In the genomic region with DNA sequence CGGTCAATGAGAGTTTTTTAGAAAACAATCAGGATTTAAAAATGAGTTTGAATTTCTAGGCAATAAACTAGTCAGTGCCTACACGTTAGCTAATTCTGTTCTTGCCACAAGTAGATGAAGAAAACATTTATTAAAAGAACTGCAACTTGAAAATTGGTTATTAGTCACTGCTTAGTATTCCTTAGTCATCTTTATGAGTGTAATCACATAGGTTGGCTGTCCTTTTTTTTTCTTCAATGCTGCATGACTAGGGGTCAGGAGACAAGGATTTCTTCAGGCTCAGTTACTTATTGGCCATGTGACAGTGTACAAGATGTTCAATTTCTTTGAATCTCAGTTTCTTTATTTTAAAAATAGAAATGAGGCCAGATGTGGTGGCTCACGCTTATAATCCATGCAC, we compare ENCODE assay signal across 1 cellular context.
TF ChIP-seq lines count a peak whose summit lies in the region.

No MANE protein-coding gene starts in this region.

TF ChIP-seq in SK-N-SH treated with all-trans-retinoic acid at 6 μM for 48 hours, 23 proteins besides CTCF, POLR2A, EP300 and RAD21 (continued from another document):
- TF ChIP-seq BACH2 (CRISPR knock-in tag; IDR thresholded peaks at IDR 0.05; ENCODE audit: borderline replicate concordance) = no peak
- TF ChIP-seq ZFP30 (CRISPR knock-in tag; IDR thresholded peaks at IDR 0.05) = no peak
- TF ChIP-seq ESRRG (CRISPR knock-in tag; IDR thresholded peaks at IDR 0.05) = no peak
- no peak for TF ChIP-seq ZFP3 (CRISPR knock-in tag; IDR thresholded peaks at IDR 0.05)
